Comparison of ENCODE assay signal across 19 cellular contexts in genomic region chr2:43400508-43400907, GRCh38.
DNase-seq lines count a peak whose midpoint lies in the region; ATAC-seq, FAIRE-seq and TF ChIP-seq lines count a peak whose summit lies in the region.
"Had no signal": no experiment of that assay in that cellular context is flagged by ENCODE, and none has a peak within 500 bp of the region (broad histone marks: within the 10 kb centered on the region; RNA-seq: fewer than 3 reads in every experiment).

No MANE protein-coding gene starts in this region.

- H3K27ac ChIP-seq in gastroesophageal sphincter (peak overlapping the region; percentile 67 to 79 (median 76)), transverse colon (peak overlapping the region; percentile 63 to 75 (median 66)), GM23248 (no peak overlapping the region)
- H3K27ac ChIP-seq: C4-2B, cardiac muscle cell, HL-60 had no signal

- no peaks in the 10 kb centered on the region for H3K9me3 ChIP-seq in gastroesophageal sphincter
- H3K9me3 ChIP-seq in transverse colon, result no peaks in the 10 kb centered on the region
- H3K9me3 ChIP-seq in GM23248 (ENCODE audit: low read depth), result no peaks in the 10 kb centered on the region
- H3K9me3 ChIP-seq: Peyer's patch had no signal

- H3K4me3 ChIP-seq in astrocyte of the cerebellum (ENCODE audit: low read depth, low read length) (no peak overlapping the region), gastroesophageal sphincter (no peak overlapping the region), transverse colon (no peak overlapping the region), GM23248 (no peak overlapping the region)
- H3K4me3 ChIP-seq: cardiac muscle cell, Peyer's patch had no signal

- H3K36me3 ChIP-seq in gastroesophageal sphincter (no peaks in the 10 kb centered on the region), transverse colon (no peaks in the 10 kb centered on the region), GM23248 (ENCODE audit: low read depth) (no peaks in the 10 kb centered on the region)
- H3K36me3 ChIP-seq: cardiac muscle cell, Peyer's patch had no signal

- no peaks in the 10 kb centered on the region for H3K79me2 ChIP-seq in GM23248 (ENCODE audit: insufficient read depth)

- TF ChIP-seq CTCF in astrocyte of the cerebellum (IDR thresholded peaks at IDR 0.05; ENCODE audit: low read depth, low read length, missing control alignments) (peak; percentile 27), gastroesophageal sphincter (IDR thresholded peaks at IDR 0.05) (peak; percentile 7 to 61 (median 51)), transverse colon (IDR thresholded peaks at IDR 0.05) (peak in 1 of 5 experiments; percentile 41)

- DNase-seq in GM19239 (ENCODE audit: insufficient read length, low spot score), result no peak
- no peak for DNase-seq in astrocyte of the cerebellum (ENCODE audit: low read depth)
- DNase-seq in transverse colon, result no peak
- DNase-seq in H54 (ENCODE audit: insufficient read length, low spot score), result no peak
- DNase-seq in effector CD8-positive, alpha-beta T cell (lab: John Stamatoyannopoulos, UW), result no peak
- DNase-seq in GM23248, result no peak
- DNase-seq: activated CD4-positive, alpha-beta T cell treated with anti-CD3 and anti-CD28 coated beads, Interleukin-2, amount 10 ng/mL, durations not matched to agents 7 days and 5 days; activated naive CD8-positive, alpha-beta T cell treated with anti-CD3 and anti-CD28 coated beads for 36 hours; immature natural killer cell; KBM-7; mammary epithelial cell; NCI-H748 treated with DMSO at 0.1 percent for 48 hours; Peyer's patch had no signal

- no peak for TF ChIP-seq EP300 in gastroesophageal sphincter (IDR thresholded peaks at IDR 0.05)
- no peak for TF ChIP-seq EP300 in transverse colon (IDR thresholded peaks at IDR 0.05; ENCODE audit: low read depth)

- intact Hi-C loops in transverse colon (cut with DNase I; ENCODE audit: low total_unique reads), result loop anchor here (10.0 kb wide), 1 partner anchor 56 kb away; no protein-coding TSS in a partner anchor

- FAIRE-seq in GM19239 (lab: Jason Lieb, UNC) (peak; percentile 21), H54 (lab: Jason Lieb, UNC) (no peak)
- FAIRE-seq: TTC549 had no signal

- H3F3A ChIP-seq in GM23248 (ENCODE audit: insufficient read depth), result peaks cover 10% of the 10 kb centered on the region

- 44 to 68% methylated on average over 3 of the region's 3 CpGs for WGBS in gastroesophageal sphincter (ENCODE audit: low coverage in 1 of 2), 2 donors
- 90% methylated on average over 3 of the region's 3 CpGs for WGBS in transverse colon (ENCODE audit: low coverage in 1 of 2), 2 donors
- 82 to 85% methylated on average over 3 of the region's 3 CpGs for WGBS in GM23248 (ENCODE audit: low coverage in 1 of 2, low lambda C conversion rate in 2 of 2, missing lambda C conversion rate in 2 of 2), 2 experiments

- no peak overlapping the region for H3K9ac ChIP-seq in GM23248

- peaks cover 11 to 78% (median 14%) of the 10 kb centered on the region in 3 donors for H3K4me1 ChIP-seq in gastroesophageal sphincter
- H3K4me1 ChIP-seq in transverse colon, result peaks cover 0 to 38% (median 0%) of the 10 kb centered on the region in 4 donors
- H3K4me1 ChIP-seq in GM23248 (ENCODE audit: insufficient read depth), result peaks cover 10% of the 10 kb centered on the region

- no peaks in the 10 kb centered on the region for H4K20me1 ChIP-seq in GM23248 (ENCODE audit: insufficient read depth)

- H3K4me2 ChIP-seq in GM23248 (ENCODE audit: unreplicated experiment), result no peak overlapping the region

- no peaks in the 10 kb centered on the region for H3K27me3 ChIP-seq in gastroesophageal sphincter
- no peaks in the 10 kb centered on the region for H3K27me3 ChIP-seq in transverse colon
- H3K27me3 ChIP-seq in GM23248 (replicated peaks; ENCODE audit: insufficient read depth), result no peaks in the 10 kb centered on the region
- H3K27me3 ChIP-seq: cardiac muscle cell, Peyer's patch had no signal

- ATAC-seq in gastroesophageal sphincter, result peak; percentile 60
- ATAC-seq: natural killer cell treated with Interleukin-12 subunit alpha and Interleukin-12 subunit beta and Interleukin-15 and Interleukin-18, amount 100 ng/mL, for 72 hours had no signal

- no peaks in the 10 kb centered on the region for H3K9me2 ChIP-seq in GM23248 (ENCODE audit: insufficient read depth)

- in situ Hi-C loops in astrocyte of the cerebellum (cut with HindIII; ENCODE audit: low sequenced_read_pairs) (no loop called here), transverse colon (cut with MboI; ENCODE audit: low pct_ligation_motif_present in 1 of 4, low pct_unique_long_range_greater_than_20kb in 1 of 4, low sequenced_read_pairs in 3 of 4) (loop anchor here in 1 of 4 donors (10.0 kb wide), 1 partner anchor 166 kb away; no protein-coding TSS in a partner anchor), GM23248 (cut with MboI) (no loop called here)

- TF ChIP-seq POLR2A in gastroesophageal sphincter (IDR thresholded peaks at IDR 0.05) (no peak), transverse colon (IDR thresholded peaks at IDR 0.05) (no peak), H54 (IDR thresholded peaks at IDR 0.05; ENCODE audit: low read depth, low read length) (no peak)

- H2AFZ ChIP-seq in GM23248, result no peak overlapping the region
